25 cellular contexts compared by ENCODE assay signal in the genomic region with DNA sequence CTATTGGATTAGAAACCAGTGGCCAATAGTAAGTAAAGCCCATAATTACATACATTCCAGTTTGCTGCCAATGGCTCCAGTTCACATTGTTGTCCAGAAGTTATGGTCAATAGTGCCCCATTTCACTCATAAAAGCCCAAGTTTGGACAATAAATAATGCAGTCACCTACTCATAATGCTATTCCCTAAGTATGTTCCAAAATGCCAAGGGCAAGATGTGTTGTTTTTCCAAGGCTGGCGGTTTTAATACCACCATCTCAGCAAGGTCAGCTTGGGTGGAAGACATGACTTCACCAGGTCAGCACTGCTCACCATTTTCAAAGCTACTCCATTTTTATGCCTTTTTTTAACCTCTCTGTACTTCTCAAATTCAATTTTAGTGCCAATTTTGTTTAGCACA. TPM values are rescaled to one million over a fixed set of nuclear protein-coding genes. Genes with fewer than 3 reads are reported as not detected.
DNase-seq lines count a peak whose midpoint lies in the region; ATAC-seq and TF ChIP-seq lines count a peak whose summit lies in the region.
"Had no signal": no experiment of that assay in that cellular context is flagged by ENCODE, and none has a peak within 500 bp of the region (broad histone marks: within the 10 kb centered on the region; RNA-seq: fewer than 3 reads in every experiment).

No MANE protein-coding gene starts in this region.

- no peak overlapping the region for H3K4me3 Mint-ChIP-seq in natural killer cell
- H3K4me3 Mint-ChIP-seq: activated CD4-positive, alpha-beta T cell treated with anti-CD3 and anti-CD28 coated beads for 36 hours; activated T-helper 1 cell treated with anti-CD3 and anti-CD28 coated beads, Interleukin-12 subunit alpha, Interleukin-12 subunit beta, Interleukin-2, Interleukin-4 antibody, amounts not matched to agents 30 ng/mL and 10 ng/mL and 1 ng/mL, durations not matched to agents 14 hours and 24 hours and 36 hours; CD14-positive monocyte; stimulated activated memory B cell treated with anti-CD40 and anti-IgM and Interleukin-4, amounts not matched to agents 10 μg/mL and 1 μg/mL and 100 μg/mL, for 72 hours had no signal

- no peak overlapping the region for H2AFZ ChIP-seq in trophoblast cell (ENCODE audit: insufficient read depth, low read length, poor library complexity)

- intact Hi-C loops in natural killer cell (cut with micrococcal nuclease), result no loop called here

- H3K4me3 ChIP-seq in trophoblast cell (ENCODE audit: low read depth, low read length), result no peak overlapping the region
- H3K4me3 ChIP-seq: body of pancreas, heart left ventricle, skin epidermis, testis had no signal

- H3K23ac ChIP-seq in trophoblast cell (ENCODE audit: low read length), result no peak overlapping the region

- H2AK5ac ChIP-seq in trophoblast cell (ENCODE audit: low read length), result no peak overlapping the region

- peak overlapping the region; percentile 76 for H4K91ac ChIP-seq in trophoblast cell (ENCODE audit: low read depth, low read length)

- H3K79me1 ChIP-seq in trophoblast cell (ENCODE audit: low read length), result peaks cover 3% of the 10 kb centered on the region

- no CpG with 5 or more reads among the region's 1 CpG for WGBS in trophoblast cell (ENCODE audit: extremely low coverage, insufficient coverage, insufficient read length)

- no peaks in the 10 kb centered on the region for H3K36me3 Mint-ChIP-seq in natural killer cell
- H3K36me3 Mint-ChIP-seq: activated naive CD4-positive, alpha-beta T cell treated with anti-CD3 and anti-CD28 coated beads, Interleukin-2, amount 50 U/mL, for 72 hours; CD14-positive monocyte; stimulated activated memory B cell treated with anti-CD40 and anti-IgM and Interleukin-4, amounts not matched to agents 10 μg/mL and 1 μg/mL and 100 μg/mL, for 72 hours had no signal

- H3K14ac ChIP-seq in trophoblast cell (ENCODE audit: low read length), result no peak overlapping the region

- no peak for TF ChIP-seq CTCF in natural killer cell (IDR thresholded peaks at IDR 0.05)

- peak overlapping the region; percentile 82 for H2BK12ac ChIP-seq in trophoblast cell (ENCODE audit: low read length)

- peak overlapping the region; percentile 50 for H2BK5ac ChIP-seq in trophoblast cell (ENCODE audit: low read depth, low read length, poor library complexity)

- no peak overlapping the region for H3K9ac ChIP-seq in trophoblast cell (ENCODE audit: low read length)

- no peak for ATAC-seq in natural killer cell
- ATAC-seq: activated CD4-positive, alpha-beta T cell treated with anti-CD3 and anti-CD28 coated beads for 36 hours; activated naive CD4-positive, alpha-beta T cell treated with anti-CD3 and anti-CD28 coated beads, Interleukin-2, amount 50 U/mL, for 72 hours; body of pancreas; heart left ventricle; left lobe of liver; stimulated activated memory B cell treated with anti-CD40 and anti-IgM and Interleukin-4, amounts not matched to agents 10 μg/mL and 1 μg/mL and 100 μg/mL, for 72 hours had no signal

- H3K18ac ChIP-seq in trophoblast cell (ENCODE audit: low read length), result no peak overlapping the region

- peak; percentile 61 for DNase-seq in ELR (ENCODE audit: low read depth)
- peak; percentile 63 for DNase-seq in RPMI7951 (ENCODE audit: low read depth)
- peak; percentile 61 for DNase-seq in dermis blood vessel endothelial cell
- peak in 1 of 2 donors; percentile 38 for DNase-seq in trophoblast cell
- no peak for DNase-seq in central memory CD4-positive, alpha-beta T cell
- no peak for DNase-seq in NCI-H1092 (lab: John Stamatoyannopoulos, UW)
- no peak for DNase-seq in natural killer cell
- no peak for DNase-seq in stimulated activated CD4-positive, alpha-beta T cell treated with anti-CD3 and anti-CD28 coated beads, Interleukin-2, amount 100 ng/mL, for 24 hours
- DNase-seq: activated CD4-positive, alpha-beta T cell treated with anti-CD3 and anti-CD28 coated beads for 36 hours; body of pancreas; cortex of kidney; GDM1; heart left ventricle; KG1; midbrain; NCI-H1048; NCI-H1930; T-helper 1 cell had no signal

- H3K4me1 ChIP-seq in trophoblast cell (ENCODE audit: control insufficient read depth in 1 of 2, insufficient read depth in 2 of 2, low read length in 2 of 2), result peaks cover 2 to 10% of the 10 kb centered on the region in 2 experiments
- H3K4me1 ChIP-seq: body of pancreas, testis had no signal

- H3K36me3 ChIP-seq in trophoblast cell (ENCODE audit: control insufficient read depth in 1 of 2, insufficient read depth in 2 of 2, low read length in 2 of 2), result no peaks in the 10 kb centered on the region
- H3K36me3 ChIP-seq: heart left ventricle had no signal

- H3K4ac ChIP-seq in trophoblast cell (ENCODE audit: low read depth, low read length), result no peak overlapping the region

- H3K9me3 Mint-ChIP-seq in natural killer cell, result no peaks in the 10 kb centered on the region

- H2BK120ac ChIP-seq in trophoblast cell (ENCODE audit: insufficient read depth, low read length, poor library complexity), result no peak overlapping the region

- peak overlapping the region; percentile 41 for H3K27ac ChIP-seq in trophoblast cell (ENCODE audit: low read depth, low read length)
- H3K27ac ChIP-seq: body of pancreas, heart left ventricle, testis had no signal

- H3K4me2 ChIP-seq in trophoblast cell (ENCODE audit: low read length), result no peak overlapping the region

- H3K27ac Mint-ChIP-seq in natural killer cell, result no peak overlapping the region
- H3K27ac Mint-ChIP-seq: activated CD4-positive, alpha-beta T cell treated with anti-CD3 and anti-CD28 coated beads for 36 hours; activated naive CD4-positive, alpha-beta T cell treated with anti-CD3 and anti-CD28 coated beads, Interleukin-2, amount 50 U/mL, for 72 hours; activated T-helper 1 cell treated with anti-CD3 and anti-CD28 coated beads, Interleukin-12 subunit alpha, Interleukin-12 subunit beta, Interleukin-2, Interleukin-4 antibody, amounts not matched to agents 30 ng/mL and 10 ng/mL and 1 ng/mL, durations not matched to agents 14 hours and 24 hours and 36 hours; stimulated activated memory B cell treated with anti-CD40 and anti-IgM and Interleukin-4, amounts not matched to agents 10 μg/mL and 1 μg/mL and 100 μg/mL, for 72 hours had no signal

- peaks cover 0 to 2% of the 10 kb centered on the region in 2 donors for H3K27me3 Mint-ChIP-seq in natural killer cell (ENCODE audit: low read depth in 2 of 2)
- H3K27me3 Mint-ChIP-seq: stimulated activated memory B cell treated with anti-CD40 and anti-IgM and Interleukin-4, amounts not matched to agents 10 μg/mL and 1 μg/mL and 100 μg/mL, for 72 hours had no signal

- no peaks in the 10 kb centered on the region for H3K79me2 ChIP-seq in trophoblast cell (ENCODE audit: control insufficient read depth, insufficient read depth, low read length, poor library complexity)

- no peaks in the 10 kb centered on the region for H3K4me1 Mint-ChIP-seq in natural killer cell
- H3K4me1 Mint-ChIP-seq: stimulated activated memory B cell treated with anti-CD40 and anti-IgM and Interleukin-4, amounts not matched to agents 10 μg/mL and 1 μg/mL and 100 μg/mL, for 72 hours had no signal

- H3K27me3 ChIP-seq in trophoblast cell (ENCODE audit: insufficient read depth, low read length), result no peaks in the 10 kb centered on the region
- H3K27me3 ChIP-seq: body of pancreas, heart left ventricle, testis had no signal

- no peak overlapping the region for H4K8ac ChIP-seq in trophoblast cell (ENCODE audit: low read depth, low read length)

- H4K12ac ChIP-seq in trophoblast cell (ENCODE audit: low read depth, low read length), result no peak overlapping the region

- H3K9me3 ChIP-seq in trophoblast cell (ENCODE audit: insufficient read depth, low read depth, low read length), result no peaks in the 10 kb centered on the region
- H3K9me3 ChIP-seq: body of pancreas, heart left ventricle, testis had no signal

RNA-seq across cellular contexts. Expression of gene KCTD12, which starts 32.7 kb away (rescaled TPM):
- total RNA-seq in RPMI7951 (2014; rRNA removed; shearing (Covaris generic)), result 16.2 and 18.5 TPM in 2 replicates
- total RNA-seq in dermis blood vessel endothelial cell, result 395 and 538 TPM in 2 replicates
- polyA plus RNA-seq in trophoblast cell (2013), result 52.2 and 52.5 TPM in 2 replicates
- 1 to 10 TPM; 2.4 to 6.0 (median 4.8) TPM for total RNA-seq in natural killer cell

Comparison
In these comparisons a context has a peak if more than half of its experiments do, and no peak if none do; other contexts are left out.
1. DNase-seq: peak in ELR (single experiment), RPMI7951 (single experiment) and dermis blood vessel endothelial cell (single experiment); none in central memory CD4-positive, alpha-beta T cell (single experiment), NCI-H1092 (single experiment), natural killer cell (single experiment) and stimulated activated CD4-positive, alpha-beta T cell treated with anti-CD3 and anti-CD28 coated beads, Interleukin-2, amount 100 ng/mL, for 24 hours (0 of 2).
2. RNA of gene KCTD12, which starts 32.7 kb away (total RNA-seq): 395 to 538 TPM in dermis blood vessel endothelial cell; 16.2 to 18.5 TPM in RPMI7951 and 2.4 to 6.0 TPM in natural killer cell; every median in the first group is over 10 times any median in the second.